ENCODE assay signal across 8 cellular contexts in the genomic region with DNA sequence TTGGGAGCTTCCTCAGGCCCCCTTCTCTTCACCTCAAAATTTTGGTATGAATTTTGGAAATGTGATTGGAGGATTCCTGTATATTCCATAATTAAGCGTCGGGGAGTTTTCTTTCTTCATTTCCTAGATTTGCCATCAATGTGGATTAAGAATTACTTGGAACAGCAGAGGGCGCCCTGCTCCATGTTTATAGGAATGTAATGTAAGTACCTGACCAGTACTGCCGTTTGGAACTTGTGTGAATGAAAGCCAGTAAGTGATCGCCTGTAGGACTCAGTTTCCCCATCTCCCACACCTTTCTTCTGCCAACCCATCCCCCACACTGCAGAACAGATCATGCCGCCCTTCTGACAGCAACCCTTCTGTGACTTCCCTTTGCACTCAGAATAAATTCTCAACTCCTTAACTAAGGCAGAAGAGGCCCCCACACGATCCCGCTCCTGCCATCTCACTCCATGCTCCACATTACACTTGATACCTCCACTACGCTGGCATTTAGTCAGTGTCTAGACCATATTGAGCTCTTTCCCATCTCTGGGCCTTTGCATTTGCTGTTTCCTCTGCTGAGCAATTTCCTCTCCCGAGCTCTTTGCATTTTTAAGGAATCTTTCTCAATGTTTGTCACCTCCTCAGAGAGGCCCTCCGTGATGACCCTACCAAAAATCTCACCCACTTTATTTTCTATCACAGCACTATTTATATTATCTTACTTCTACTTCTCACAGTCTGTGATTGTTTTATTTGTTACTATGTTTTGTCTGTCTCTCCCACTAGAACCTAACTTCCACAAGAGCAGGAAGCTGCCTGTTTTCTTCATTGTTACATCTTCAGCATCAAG.
A peak's percentile ranks its signal among the peaks of the same experiment; 100 is the strongest.
DNase-seq lines count a peak whose midpoint lies in the region; ATAC-seq and TF ChIP-seq lines count a peak whose summit lies in the region.

No MANE protein-coding gene starts in this region.

- no peaks in the 10 kb centered on the region for H3K36me3 Mint-ChIP-seq in type B pancreatic cell

- no peak overlapping the region for H3K27ac Mint-ChIP-seq in type B pancreatic cell

- peaks cover 13% of the 10 kb centered on the region for H3K4me1 Mint-ChIP-seq in type B pancreatic cell (ENCODE audit: unreplicated experiment)

- TF ChIP-seq CTCF in GM06990 (IDR thresholded peaks at IDR 0.05; ENCODE audit: insufficient read depth, low read length, poor library complexity, severe bottlenecking) = peak; percentile 63
- TF ChIP-seq CTCF in KMS-11 (conservative IDR thresholded peaks at IDR 0.05; ENCODE audit: low read depth, low read length) = peak; percentile 69
- peak; percentile 75 for TF ChIP-seq CTCF in parathyroid adenoma (IDR thresholded peaks at IDR 0.05)
- peak; percentile 87 for TF ChIP-seq CTCF in type B pancreatic cell (conservative IDR thresholded peaks at IDR 0.05)

- H3K4me2 ChIP-seq in KMS-11 (peak overlapping the region; percentile 76), parathyroid adenoma (ENCODE audit: low read length) (no peak overlapping the region)

- H3K27me3 Mint-ChIP-seq in type B pancreatic cell = peaks cover 5% of the 10 kb centered on the region

- H3K9me3 ChIP-seq in parathyroid adenoma (ENCODE audit: control insufficient read depth, low read length) = no peaks in the 10 kb centered on the region

- H3K27me3 ChIP-seq in GM06990 (replicated peaks; ENCODE audit: control insufficient read depth, insufficient read depth, low read length) (no peaks in the 10 kb centered on the region; the same call in 1 of the 2 replicates), KMS-11 (ENCODE audit: insufficient read depth, low read depth) (no peaks in the 10 kb centered on the region), parathyroid adenoma (ENCODE audit: control insufficient read depth, insufficient read depth, low read length) (no peaks in the 10 kb centered on the region)

- H3K79me2 ChIP-seq in KMS-11 (ENCODE audit: insufficient read depth, low read depth) = no peaks in the 10 kb centered on the region
- no peaks in the 10 kb centered on the region for H3K79me2 ChIP-seq in parathyroid adenoma

- H3K9ac ChIP-seq in KMS-11 (no peak overlapping the region), parathyroid adenoma (no peak overlapping the region)

- ATAC-seq in GM21360 (IDR thresholded peaks at IDR 0.05; ENCODE audit: unreplicated experiment) = no peak

- H3K36me3 ChIP-seq in GM06990 (ENCODE audit: control insufficient read depth, insufficient read depth, low read length) (no peaks in the 10 kb centered on the region), KMS-11 (ENCODE audit: insufficient read depth) (no peaks in the 10 kb centered on the region), parathyroid adenoma (ENCODE audit: control insufficient read depth, insufficient read depth, low read length) (no peaks in the 10 kb centered on the region)

- H3K9me3 Mint-ChIP-seq in type B pancreatic cell = no peaks in the 10 kb centered on the region

- DNase-seq in GM06990 (ENCODE audit: extremely low read depth, insufficient read length) (peak; percentile 22), SIG-M5 treated with dmso at 0.1 percent for 504 hours (lab: John Stamatoyannopoulos, UW; ENCODE audit: unreplicated experiment) (peak; percentile 57), glomerular endothelial cell (ENCODE audit: extremely low read depth, low read depth, low spot score) (peak; percentile 82), type B pancreatic cell (ENCODE audit: extremely low spot score, unreplicated experiment) (peak; percentile 74)
- DNase-seq in activated naive CD4-positive, alpha-beta T cell (lab: John Stamatoyannopoulos, UW) = peak; percentile 8 to 49 (median 32)

- H2AFZ ChIP-seq in KMS-11 (ENCODE audit: low read depth) (peak overlapping the region; percentile 74), parathyroid adenoma (peak overlapping the region; percentile 43)

- H3K4me3 ChIP-seq in GM06990 (replicated peaks; ENCODE audit: low read depth, low read length) (no peak overlapping the region), KMS-11 (IDR thresholded peaks at IDR 0.05; ENCODE audit: insufficient read depth, low read depth, low read length) (no peak overlapping the region), parathyroid adenoma (ENCODE audit: low read depth, low read length) (no peak overlapping the region)

- H4K20me1 ChIP-seq in KMS-11 (ENCODE audit: insufficient read depth) = no peaks in the 10 kb centered on the region

- H3K4me1 ChIP-seq in KMS-11 (ENCODE audit: low read depth, poor library complexity, severe bottlenecking) (peaks cover 11% of the 10 kb centered on the region), parathyroid adenoma (no peaks in the 10 kb centered on the region)

- H3K27ac ChIP-seq in KMS-11 (no peak overlapping the region), parathyroid adenoma (no peak overlapping the region)

- no peak overlapping the region for H3K4me3 Mint-ChIP-seq in type B pancreatic cell

Comparison
In these comparisons a context has a peak if more than half of its experiments do, and no peak if none do; other contexts are left out.
1. DNase-seq: peak in every context shown above with its lines; median percentile 82 in glomerular endothelial cell; 74 in type B pancreatic cell; 57 in SIG-M5 treated with dmso at 0.1 percent for 504 hours; 32 in activated naive CD4-positive, alpha-beta T cell; 22 in GM06990.